In the genomic region with DNA sequence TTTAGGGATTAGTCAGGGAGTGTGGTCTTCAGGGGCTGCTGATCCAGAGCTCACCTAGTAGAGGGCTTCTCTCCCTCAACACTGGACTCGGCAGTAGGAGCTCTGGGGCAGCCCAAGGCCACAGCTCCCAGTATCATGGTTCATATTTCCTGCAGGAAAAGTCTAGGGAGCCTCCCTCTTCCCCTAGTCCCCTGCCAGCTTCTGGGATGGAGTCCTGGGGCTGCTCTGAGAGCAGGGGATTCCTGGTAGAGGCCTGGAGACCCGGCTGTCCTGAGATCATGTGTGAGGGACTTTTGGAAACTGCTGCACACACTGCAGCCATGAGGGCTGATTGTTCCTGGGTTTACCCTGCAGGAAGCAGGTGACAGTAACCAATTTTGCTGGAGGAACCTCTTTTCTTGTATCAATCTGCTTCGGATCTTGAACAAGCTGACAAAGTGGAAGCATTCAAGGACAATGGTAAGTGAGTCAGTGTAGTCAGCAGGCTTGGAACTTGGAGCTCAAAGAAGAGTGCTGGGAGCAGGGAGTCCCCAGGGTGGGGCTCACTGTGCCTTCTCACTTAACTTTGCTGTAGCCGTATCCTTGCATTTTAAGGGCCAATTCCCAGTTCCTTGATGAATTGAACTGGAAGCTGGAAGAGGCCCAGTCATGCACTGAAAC, we compare ENCODE assay signal across 28 cellular contexts. TPM values are rescaled to one million over a fixed set of nuclear protein-coding genes. Genes with fewer than 3 reads are reported as not detected.
DNase-seq lines count a peak whose midpoint lies in the region; ATAC-seq and TF ChIP-seq lines count a peak whose summit lies in the region.
"Had no signal": no experiment of that assay in that cellular context is flagged by ENCODE, and none has a peak within 500 bp of the region (broad histone marks: within the 10 kb centered on the region; RNA-seq: fewer than 3 reads in every experiment).

No MANE protein-coding gene starts in this region.

- peaks cover 0 to 19% of the 10 kb centered on the region in 2 donors for H3K4me1 ChIP-seq in muscle layer of duodenum (ENCODE audit: control insufficient read depth in 1 of 2, insufficient read depth in 2 of 2, low read length in 2 of 2)

- ATAC-seq in GM18498 (IDR thresholded peaks at IDR 0.05; ENCODE audit: unreplicated experiment), result no peak
- ATAC-seq: activated CD8-positive, alpha-beta T cell treated with anti-CD3 and anti-CD28 coated beads, Interleukin-2, amount 10 ng/mL, durations not matched to agents 7 days and 5 days had no signal

- H3K4me1 Mint-ChIP-seq in HFFc6 (ENCODE audit: low read depth), result peaks cover 76% of the 10 kb centered on the region
- H3K4me1 Mint-ChIP-seq in activated naive CD8-positive, alpha-beta T cell treated with anti-CD3 and anti-CD28 coated beads for 36 hours, result no peaks in the 10 kb centered on the region

- H3K4me3 ChIP-seq in AG10803 (ENCODE audit: low read length) (no peak overlapping the region), fibroblast of pulmonary artery (replicated peaks; ENCODE audit: low read depth, low read length) (no peak overlapping the region), muscle layer of duodenum (ENCODE audit: low read depth in 1 of 2, low read length in 2 of 2) (no peak overlapping the region), dorsolateral prefrontal cortex (no peak overlapping the region)
- H3K4me3 ChIP-seq: stomach, tibial nerve had no signal

- peak overlapping the region; percentile 9; the same call in 1 of the 2 replicates for H3K4me3 Mint-ChIP-seq in HFFc6
- H3K4me3 Mint-ChIP-seq in activated naive CD8-positive, alpha-beta T cell treated with anti-CD3 and anti-CD28 coated beads for 36 hours, result no peak overlapping the region
- H3K4me3 Mint-ChIP-seq: activated CD8-positive, alpha-beta T cell treated with anti-CD3 and anti-CD28 coated beads, Interleukin-2, amount 10 ng/mL, durations not matched to agents 7 days and 5 days had no signal

- H3K36me3 Mint-ChIP-seq in HFFc6 (ENCODE audit: low read depth), result peaks cover 60% of the 10 kb centered on the region
- peaks cover 20% of the 10 kb centered on the region for H3K36me3 Mint-ChIP-seq in activated naive CD8-positive, alpha-beta T cell treated with anti-CD3 and anti-CD28 coated beads for 36 hours

- H3K27ac ChIP-seq in muscle layer of duodenum (ENCODE audit: low read length) (peak overlapping the region; percentile 27), dorsolateral prefrontal cortex (peak overlapping the region in 7 of 59 donors; percentile 21 to 78 (median 41))

- peaks cover 4% of the 10 kb centered on the region for H3K27me3 Mint-ChIP-seq in HFFc6 (ENCODE audit: insufficient read depth)
- H3K27me3 Mint-ChIP-seq in activated naive CD8-positive, alpha-beta T cell treated with anti-CD3 and anti-CD28 coated beads for 36 hours, result no peaks in the 10 kb centered on the region
- H3K27me3 Mint-ChIP-seq: progenitor cell of endocrine pancreas had no signal

- no peak for TF ChIP-seq CTCF in AG10803 (conservative IDR thresholded peaks at IDR 0.05; ENCODE audit: low read length)
- no peak for TF ChIP-seq CTCF in HFFc6 (IDR thresholded peaks at IDR 0.05)
- no peak for TF ChIP-seq CTCF in fibroblast of pulmonary artery (IDR thresholded peaks at IDR 0.05; ENCODE audit: low read length, missing control alignments)
- TF ChIP-seq CTCF in dorsolateral prefrontal cortex (IDR thresholded peaks at IDR 0.05 in 54 of 56, conservative IDR thresholded peaks at IDR 0.05 in 2 of 56; ENCODE audit: low read depth in 1 of 56, partially characterized antibody in 56 of 56), result no peak

- peaks cover 85 to 97% of the 10 kb centered on the region in 2 donors for H3K36me3 ChIP-seq in muscle layer of duodenum (ENCODE audit: control insufficient read depth in 1 of 2, insufficient read depth in 2 of 2, low read length in 2 of 2)

- peak overlapping the region; percentile 90 for H3K27ac Mint-ChIP-seq in HFFc6
- no peak overlapping the region for H3K27ac Mint-ChIP-seq in activated naive CD8-positive, alpha-beta T cell treated with anti-CD3 and anti-CD28 coated beads for 36 hours
- H3K27ac Mint-ChIP-seq: activated CD8-positive, alpha-beta T cell treated with anti-CD3 and anti-CD28 coated beads, Interleukin-2, amount 10 ng/mL, durations not matched to agents 7 days and 5 days; activated T-helper 2 cell treated with anti-CD3 and anti-CD28 coated beads, Interferon-gamma antibody, Interleukin-2, Interleukin-4, amounts not matched to agents 10 μg/mL and 5 μg/mL and 100 μg/mL, durations not matched to agents 14 hours and 24 hours and 36 hours; progenitor cell of endocrine pancreas had no signal

- H3K9me3 Mint-ChIP-seq in HFFc6, result no peaks in the 10 kb centered on the region
- no peaks in the 10 kb centered on the region for H3K9me3 Mint-ChIP-seq in activated naive CD8-positive, alpha-beta T cell treated with anti-CD3 and anti-CD28 coated beads for 36 hours
- H3K9me3 Mint-ChIP-seq: activated T-helper 2 cell treated with anti-CD3 and anti-CD28 coated beads, Interferon-gamma antibody, Interleukin-2, Interleukin-4, amounts not matched to agents 10 μg/mL and 5 μg/mL and 100 μg/mL, durations not matched to agents 14 hours and 24 hours and 36 hours had no signal

- H3K9me3 ChIP-seq in muscle layer of duodenum (ENCODE audit: control insufficient read depth in 1 of 2, low read length in 2 of 2), result no peaks in the 10 kb centered on the region
- H3K9me3 ChIP-seq: stomach, tibial nerve had no signal

- intact Hi-C loops in dorsolateral prefrontal cortex (cut with DNase I), result loop anchor here in 1 of 2 donors (10.0 kb wide), 2 partner anchors 284 to 414 kb away; partner anchors contain the start of gene RBM15

- H3K27me3 ChIP-seq in muscle layer of duodenum (ENCODE audit: low read depth, low read length) (no peaks in the 10 kb centered on the region), dorsolateral prefrontal cortex (no peaks in the 10 kb centered on the region)
- H3K27me3 ChIP-seq: stomach, tibial nerve had no signal

- peak; percentile 46 for DNase-seq in AG10803 (ENCODE audit: low read depth)
- DNase-seq in HFFc6, result peak; percentile 60
- peak; percentile 25 for DNase-seq in fibroblast of pulmonary artery (ENCODE audit: low read depth)
- DNase-seq in activated naive CD8-positive, alpha-beta T cell treated with anti-CD3 and anti-CD28 coated beads for 36 hours, result no peak
- DNase-seq in dorsolateral prefrontal cortex, result no peak
- no peak for DNase-seq in stimulated activated CD4-positive, alpha-beta T cell treated with anti-CD3 and anti-CD28 coated beads, Interleukin-4, amount 100 ng/mL, for 24 hours
- DNase-seq: activated CD4-positive, CD25-positive, alpha-beta regulatory T cell treated with anti-CD3 and anti-CD28 coated beads, Interleukin-2, amount 50 U/mL, for 72 hours; activated CD8-positive, alpha-beta T cell treated with anti-CD3 and anti-CD28 coated beads, Interleukin-2, amount 10 ng/mL, durations not matched to agents 7 days and 5 days; C1 segment of cervical spinal cord; cerebellar nuclear complex; DMS79; HCEC 1CT; head of caudate nucleus; KBM-7; left cardiac atrium; NCI-H2081; NCI-H2227 treated with DMSO at 0.1 percent for 48 hours; stomach had no signal

RNA-seq across cellular contexts. Expression of gene STRIP1, which starts 16.3 kb away (rescaled TPM):
- total RNA-seq in HFFc6 (2021; fragmentation: NEBNext Ultra II Directional; extraction: Animal tissue kit (Norgen Biotek cat#: 25700)), result 10 to 100 TPM; 33.2 to 48.4 (median 36.8) TPM
- total RNA-seq in activated naive CD8-positive, alpha-beta T cell treated with anti-CD3 and anti-CD28 coated beads for 36 hours, result 10 to 100 TPM; 29.9 to 31.8 TPM
- total RNA-seq in dorsolateral prefrontal cortex, result 10 to 100 TPM; 45.9 to 78.9 (median 61.2) TPM

RNA-seq across cellular contexts. Expression of gene ALX3, which starts 19.7 kb away (rescaled TPM):
- total RNA-seq in HFFc6 (2021; fragmentation: NEBNext Ultra II Directional; extraction: Animal tissue kit (Norgen Biotek cat#: 25700)), result 10 to 100 TPM in 1 of 6 experiments, 1 to 10 TPM in 5; 1.0 to 10.0 (median 1.4) TPM
- total RNA-seq in activated naive CD8-positive, alpha-beta T cell treated with anti-CD3 and anti-CD28 coated beads for 36 hours, result not detected
- 1 to 10 TPM in 33 of 120 experiments, under 1 TPM in 66, not detected in 21; 0.25 to 5.1 (median 0.78) TPM for total RNA-seq in dorsolateral prefrontal cortex
- total RNA-seq: activated CD8-positive, alpha-beta T cell treated with anti-CD3 and anti-CD28 coated beads, Interleukin-2, amount 10 ng/mL, durations not matched to agents 7 days and 5 days; activated T-helper 2 cell treated with anti-CD3 and anti-CD28 coated beads, Interferon-gamma antibody, Interleukin-2, Interleukin-4, amounts not matched to agents 10 μg/mL and 5 μg/mL and 100 μg/mL, durations not matched to agents 14 hours and 24 hours and 36 hours; HT-29; left cardiac atrium; MCF 10A; mesenteric fat pad; SK-MEL-5; stomach; T-helper 1 cell treated with Interleukin-12 subunit alpha and Interleukin-12 subunit beta and Interleukin-4 antibody, amounts not matched to agents 30 ng/mL and 1 ng/mL, for 36 hours; tibial nerve had no signal

Comparison
In these comparisons a context has a peak if more than half of its experiments do, and no peak if none do; other contexts are left out.
1. DNase-seq: peak in AG10803 (single experiment), HFFc6 (single experiment) and fibroblast of pulmonary artery (single experiment); none in activated naive CD8-positive, alpha-beta T cell treated with anti-CD3 and anti-CD28 coated beads for 36 hours (single experiment), dorsolateral prefrontal cortex (0 of 10) and stimulated activated CD4-positive, alpha-beta T cell treated with anti-CD3 and anti-CD28 coated beads, Interleukin-4, amount 100 ng/mL, for 24 hours (single experiment).